Comparison of ENCODE assay signal across 27 cellular contexts in the genomic region with DNA sequence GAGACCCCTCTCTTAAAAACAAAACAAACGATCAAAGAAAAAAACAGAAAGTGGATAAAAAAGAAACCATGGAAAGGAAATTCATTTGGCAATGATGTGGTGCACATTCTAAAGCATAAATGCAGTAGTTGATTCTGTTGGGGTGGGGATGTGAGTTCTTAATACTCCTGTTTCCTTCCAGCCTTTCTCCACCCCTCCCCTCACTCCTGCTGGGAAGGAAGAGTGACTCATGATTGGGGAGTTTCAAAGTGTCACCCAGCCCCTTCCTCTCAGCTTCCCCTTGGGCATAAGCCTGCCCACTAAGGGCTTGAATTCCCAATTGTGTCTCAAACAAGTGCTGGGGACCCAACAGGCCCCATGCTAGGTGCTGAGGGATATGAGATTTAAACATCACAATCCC. TPM values are rescaled to one million over a fixed set of nuclear protein-coding genes. Genes with fewer than 3 reads are reported as not detected.
"Had no signal": no experiment of that assay in that cellular context is flagged by ENCODE, and none has a peak within 500 bp of the region (broad histone marks: within the 10 kb centered on the region; RNA-seq: fewer than 3 reads in every experiment).

No MANE protein-coding gene starts in this region.

- H3K9me3 Mint-ChIP-seq: activated naive CD4-positive, alpha-beta T cell treated with anti-CD3 and anti-CD28 coated beads for 36 hours; activated naive CD8-positive, alpha-beta T cell treated with anti-CD3 and anti-CD28 coated beads, Interleukin-2, amount 10 ng/mL, durations not matched to agents 7 days and 5 days; natural killer cell had no signal

- H3K4me3 ChIP-seq: heart right ventricle, left lung, lower lobe of right lung, neural progenitor cell, right lobe of liver, tibial nerve had no signal

- H3K27ac Mint-ChIP-seq: activated naive CD4-positive, alpha-beta T cell treated with anti-CD3 and anti-CD28 coated beads for 36 hours; activated naive CD8-positive, alpha-beta T cell treated with anti-CD3 and anti-CD28 coated beads, Interleukin-2, amount 10 ng/mL, durations not matched to agents 7 days and 5 days; natural killer cell; neural progenitor cell had no signal

- H3K4me1 Mint-ChIP-seq: activated naive CD8-positive, alpha-beta T cell treated with anti-CD3 and anti-CD28 coated beads, Interleukin-2, amount 10 ng/mL, durations not matched to agents 7 days and 5 days; natural killer cell had no signal

- ATAC-seq: esophagus mucosa, foreskin keratinocyte, heart right ventricle, left lung, lower lobe of right lung, natural killer cell, right lobe of liver had no signal

- H3K27me3 ChIP-seq: brain microvascular endothelial cell, foreskin keratinocyte, neural progenitor cell, right lobe of liver had no signal

- H3K9ac ChIP-seq: neural progenitor cell had no signal

- H3K9me3 ChIP-seq: lower lobe of right lung, right lobe of liver, tibial nerve had no signal

- DNase-seq: activated CD4-positive, alpha-beta T cell treated with anti-CD3 and anti-CD28 coated beads for 4 hours; activated CD4-positive, alpha-beta T cell treated with anti-CD3 and anti-CD28 coated beads, Interleukin-2, amount 50 U/mL, for 4 hours; activated CD8-positive, alpha-beta memory T cell treated with anti-CD3 and anti-CD28 coated beads for 24 hours; activated effector memory CD4-positive, alpha-beta T cell treated with Interleukin-2 at 50 U/mL for 16 hours; activated naive CD4-positive, alpha-beta T cell treated with anti-CD3 and anti-CD28 coated beads for 36 hours; activated naive CD8-positive, alpha-beta T cell treated with anti-CD3 and anti-CD28 coated beads, Interleukin-2, amount 10 ng/mL, durations not matched to agents 7 days and 5 days; brain microvascular endothelial cell; cortex of kidney; foreskin keratinocyte; heart right ventricle; left lung; lower lobe of right lung; mesenchymal stem cell; natural killer cell; occipital lobe; posterior cingulate gyrus; right lobe of liver; stimulated activated CD4-positive, alpha-beta T cell treated with anti-CD3 and anti-CD28 coated beads, Interleukin-2, amount 100 ng/mL, for 48 hours; stimulated activated naive CD4-positive, alpha-beta T cell treated with Interleukin-2 at 50 U/mL for 16 hours had no signal

- H3K4me3 Mint-ChIP-seq: activated naive CD4-positive, alpha-beta T cell treated with anti-CD3 and anti-CD28 coated beads for 36 hours; activated naive CD8-positive, alpha-beta T cell treated with anti-CD3 and anti-CD28 coated beads, Interleukin-2, amount 10 ng/mL, durations not matched to agents 7 days and 5 days; natural killer cell; neural progenitor cell had no signal

- H3K36me3 Mint-ChIP-seq: activated naive CD8-positive, alpha-beta T cell treated with anti-CD3 and anti-CD28 coated beads, Interleukin-2, amount 10 ng/mL, durations not matched to agents 7 days and 5 days; natural killer cell had no signal

- H3K36me3 ChIP-seq: brain microvascular endothelial cell, heart right ventricle, left lung, lower lobe of right lung, neural progenitor cell, right lobe of liver, tibial nerve had no signal

- H3K4me1 ChIP-seq: foreskin keratinocyte, heart right ventricle, left lung, lower lobe of right lung, neural progenitor cell, right lobe of liver, tibial nerve had no signal

- H3K27ac ChIP-seq: brain microvascular endothelial cell, foreskin keratinocyte, heart right ventricle, left lung, lower lobe of right lung, neural progenitor cell, right lobe of liver, tibial nerve had no signal

RNA-seq across cellular contexts. Expression of a gene that starts 37.6 kb away (rescaled TPM):
- total RNA-seq: activated naive CD4-positive, alpha-beta T cell treated with anti-CD3 and anti-CD28 coated beads for 36 hours; activated naive CD8-positive, alpha-beta T cell treated with anti-CD3 and anti-CD28 coated beads, Interleukin-2, amount 10 ng/mL, durations not matched to agents 7 days and 5 days; astrocyte; cerebellum; occipital lobe; skeletal muscle tissue; T-helper 2 cell treated with Interferon-gamma antibody and Interleukin-4, amounts not matched to agents 100 ng/mL and 5 ng/mL, for 36 hours; temporal lobe had no signal
